ENCODE assay signal across 1 cellular context in genomic region chr4:37648084-37648817, GRCh38.
A peak's percentile ranks its signal among the peaks of the same experiment; 100 is the strongest.
TF ChIP-seq lines count a peak whose summit lies in the region.

No MANE protein-coding gene starts in this region.

TF ChIP-seq in K562, 482 proteins besides CTCF, POLR2A, EP300 and RAD21 (continued from another document and continues in another):
- no peak for TF ChIP-seq CHAMP1 (IDR thresholded peaks at IDR 0.05)
- TF ChIP-seq AFF1 (IDR thresholded peaks at IDR 0.05; ENCODE audit: low read depth in 1 of 2, partially characterized antibody in 2 of 2) = no peak
- no peak for TF ChIP-seq SIRT6 (IDR thresholded peaks at IDR 0.05; ENCODE audit: low read depth, low read length)
- 0 out of 2 replicates have a peak, but pooled peaks have one; percentile 5 for TF ChIP-seq C11orf30 (IDR thresholded peaks at IDR 0.05; ENCODE audit: low read depth)
- TF ChIP-seq ZNF184 (CRISPR knock-in tag; IDR thresholded peaks at IDR 0.05) = no peak
- no peak for TF ChIP-seq ID3 (CRISPR knock-in tag; IDR thresholded peaks at IDR 0.05)
- TF ChIP-seq ID3 (tag; IDR thresholded peaks at IDR 0.05) = peak; percentile 97
- TF ChIP-seq CREB3L1 (IDR thresholded peaks at IDR 0.05; ENCODE audit: borderline replicate concordance, low read depth) = no peak
- TF ChIP-seq ARID1B (IDR thresholded peaks at IDR 0.05) = peak; percentile 35; the same call in 1 of the 2 replicates
- TF ChIP-seq ZNF146 (CRISPR knock-in tag; IDR thresholded peaks at IDR 0.05; ENCODE audit: unreplicated experiment) = no peak
- TF ChIP-seq ZC3H11A (IDR thresholded peaks at IDR 0.05; ENCODE audit: low read depth, low read length) = no peak
- no peak for TF ChIP-seq ZNF212 (CRISPR knock-in tag; IDR thresholded peaks at IDR 0.05)
- no peak for TF ChIP-seq CREBBP (IDR thresholded peaks at IDR 0.05; ENCODE audit: low read depth, low read length)
- TF ChIP-seq ZNF445 (CRISPR knock-in tag; IDR thresholded peaks at IDR 0.05; ENCODE audit: low read depth) = no peak
- no peak for TF ChIP-seq DDX20 (tag; IDR thresholded peaks at IDR 0.05; ENCODE audit: low read depth)
- no peak for TF ChIP-seq IFI16 (CRISPR knock-in tag; IDR thresholded peaks at IDR 0.05)
- TF ChIP-seq SMARCE1 (IDR thresholded peaks at IDR 0.05) = peak; percentile 43; the same call in 1 of the 2 replicates
- TF ChIP-seq ZNF512 (tag; IDR thresholded peaks at IDR 0.05) = no peak
- TF ChIP-seq SMARCB1 (IDR thresholded peaks at IDR 0.05; ENCODE audit: insufficient read length, low read depth) = no peak
- TF ChIP-seq FOXA3 (CRISPR knock-in tag; conservative IDR thresholded peaks at IDR 0.05 in 1 of 2, IDR thresholded peaks at IDR 0.05 in 1 of 2) = peak; percentile 41 to 66; a peak in 1 of 4 replicates
- no peak for TF ChIP-seq HMG20B (CRISPR knock-in tag; IDR thresholded peaks at IDR 0.05)
- no peak for TF ChIP-seq ZSCAN32 (CRISPR knock-in tag; IDR thresholded peaks at IDR 0.05)
- TF ChIP-seq KDM1A (IDR thresholded peaks at IDR 0.05) = peak; percentile 90 to 91
- no peak for TF ChIP-seq PURB (CRISPR knock-in tag; IDR thresholded peaks at IDR 0.05; ENCODE audit: low read depth)
- TF ChIP-seq ZNF507 (tag; conservative IDR thresholded peaks at IDR 0.05) = no peak
- no peak for TF ChIP-seq SIX5 (IDR thresholded peaks at IDR 0.05; ENCODE audit: borderline replicate concordance in 1 of 2, insufficient read depth in 1 of 2, low read depth in 1 of 2, low read length in 2 of 2)
- 0 out of 2 replicates have a peak, but pooled peaks have one; percentile 13 for TF ChIP-seq NFE2 (IDR thresholded peaks at IDR 0.05; ENCODE audit: low read depth)
- peak in 1 of 2 experiments; percentile 88; a peak in 2 of 4 replicates for TF ChIP-seq RCOR1 (IDR thresholded peaks at IDR 0.05; ENCODE audit: borderline replicate concordance in 1 of 2, low read depth in 2 of 2, low read length in 2 of 2)
- TF ChIP-seq E2F8 (IDR thresholded peaks at IDR 0.05; ENCODE audit: low read depth, partially characterized antibody) = no peak
- no peak for TF ChIP-seq DNMT1 (IDR thresholded peaks at IDR 0.05)
- TF ChIP-seq KAT2B (IDR thresholded peaks at IDR 0.05; ENCODE audit: low read depth, low read length) = no peak
- TF ChIP-seq ZNF609 (CRISPR knock-in tag; IDR thresholded peaks at IDR 0.05; ENCODE audit: borderline replicate concordance) = no peak
- TF ChIP-seq BCOR (IDR thresholded peaks at IDR 0.05) = no peak
- TF ChIP-seq ATF7 (IDR thresholded peaks at IDR 0.05) = peak; percentile 13; the same call in 1 of the 2 replicates
- no peak for TF ChIP-seq SFPQ (IDR thresholded peaks at IDR 0.05; ENCODE audit: low read depth, low read length)
- no peak for TF ChIP-seq YY1 (IDR thresholded peaks at IDR 0.05; ENCODE audit: borderline replicate concordance in 1 of 3, control insufficient read depth in 1 of 3, extremely low read depth in 1 of 3, insufficient read depth in 3 of 3, insufficient read length in 1 of 3, insufficient replicate concordance in 2 of 3, low read depth in 1 of 3, low read length in 2 of 3)
- TF ChIP-seq PATZ1 (CRISPR knock-in tag; IDR thresholded peaks at IDR 0.05; ENCODE audit: borderline replicate concordance) = no peak
